Comparison of ENCODE assay signal across 8 cellular contexts in the genomic region with DNA sequence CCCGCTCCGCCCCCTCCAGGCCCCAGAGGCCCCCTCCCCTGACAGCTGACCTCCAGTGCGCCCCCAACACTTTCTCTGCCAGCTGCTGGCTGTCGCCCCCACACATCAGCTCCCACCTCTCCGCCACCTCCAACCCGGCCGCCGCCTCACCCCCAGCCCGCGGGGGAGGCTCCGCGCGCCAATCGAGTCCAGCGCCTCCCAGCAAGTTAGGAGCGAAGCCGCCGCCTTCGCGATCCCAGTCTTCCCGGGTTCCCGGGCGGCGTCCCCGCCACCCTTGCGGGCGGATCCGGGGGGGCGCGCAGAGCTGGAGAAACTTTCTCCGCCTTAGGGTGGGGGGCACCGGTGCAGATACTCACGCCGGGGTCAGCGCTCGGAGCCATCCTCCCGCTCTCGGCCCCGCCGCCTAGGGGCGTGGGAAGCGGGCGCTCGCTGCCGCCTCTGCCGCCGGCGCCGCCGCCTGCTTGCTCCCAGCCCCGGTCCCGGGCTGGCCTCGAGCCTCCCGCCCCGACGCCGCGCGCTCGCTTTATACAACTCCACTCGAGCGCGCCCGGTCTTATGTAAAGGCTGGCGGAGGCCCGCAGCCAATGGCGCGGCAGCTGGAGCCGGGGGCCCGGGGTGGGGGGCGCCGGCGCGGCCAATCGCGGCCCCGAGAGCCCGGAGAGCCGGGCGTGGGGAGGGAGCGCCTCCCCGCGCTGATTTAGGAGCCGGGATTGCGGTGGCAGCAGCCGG. TPM values are rescaled to one million over a fixed set of nuclear protein-coding genes. Genes with fewer than 3 reads are reported as not detected.
DNase-seq lines count a peak whose midpoint lies in the region; ATAC-seq and TF ChIP-seq lines count a peak whose summit lies in the region.

A gene with protein sequence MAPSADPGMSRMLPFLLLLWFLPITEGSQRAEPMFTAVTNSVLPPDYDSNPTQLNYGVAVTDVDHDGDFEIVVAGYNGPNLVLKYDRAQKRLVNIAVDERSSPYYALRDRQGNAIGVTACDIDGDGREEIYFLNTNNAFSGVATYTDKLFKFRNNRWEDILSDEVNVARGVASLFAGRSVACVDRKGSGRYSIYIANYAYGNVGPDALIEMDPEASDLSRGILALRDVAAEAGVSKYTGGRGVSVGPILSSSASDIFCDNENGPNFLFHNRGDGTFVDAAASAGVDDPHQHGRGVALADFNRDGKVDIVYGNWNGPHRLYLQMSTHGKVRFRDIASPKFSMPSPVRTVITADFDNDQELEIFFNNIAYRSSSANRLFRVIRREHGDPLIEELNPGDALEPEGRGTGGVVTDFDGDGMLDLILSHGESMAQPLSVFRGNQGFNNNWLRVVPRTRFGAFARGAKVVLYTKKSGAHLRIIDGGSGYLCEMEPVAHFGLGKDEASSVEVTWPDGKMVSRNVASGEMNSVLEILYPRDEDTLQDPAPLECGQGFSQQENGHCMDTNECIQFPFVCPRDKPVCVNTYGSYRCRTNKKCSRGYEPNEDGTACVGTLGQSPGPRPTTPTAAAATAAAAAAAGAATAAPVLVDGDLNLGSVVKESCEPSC (minus strand): TSS at position 529 of the 729 bp plus-strand sequence. CDS start 149 bp downstream, at position 380.

- TF ChIP-seq CTCF in vagina (IDR thresholded peaks at IDR 0.05) (no peak), HFFc6 (IDR thresholded peaks at IDR 0.05) (no peak)

- H3K9me3 ChIP-seq in esophagus (ENCODE audit: control insufficient read depth in 2 of 2, insufficient read depth in 1 of 2, low read depth in 1 of 2, low read length in 1 of 2) (no peaks in the 10 kb centered on the region), muscle layer of colon (ENCODE audit: low read length) (no peaks in the 10 kb centered on the region), vagina (no peaks in the 10 kb centered on the region)

- peak in 1 of 2 donors; percentile 42 for TF ChIP-seq POLR2A in vagina (IDR thresholded peaks at IDR 0.05)

- ATAC-seq in GM18870 (IDR thresholded peaks at IDR 0.05; ENCODE audit: unreplicated experiment), result no peak

- H3K9me3 Mint-ChIP-seq in HFFc6, result no peaks in the 10 kb centered on the region; the same call in 1 of the 2 replicates

- peaks cover 0 to 7% of the 10 kb centered on the region in 2 donors for H3K27me3 ChIP-seq in esophagus (ENCODE audit: control insufficient read depth in 1 of 2, insufficient read depth in 2 of 2, low read length in 2 of 2)
- H3K27me3 ChIP-seq in muscle layer of colon (ENCODE audit: control insufficient read depth in 1 of 2, insufficient read depth in 2 of 2, low read length in 2 of 2), result peaks cover 24 to 41% of the 10 kb centered on the region in 2 donors
- no peaks in the 10 kb centered on the region for H3K27me3 ChIP-seq in vagina

- no peak within 1 kb of the TSS for H3K27ac Mint-ChIP-seq in HFFc6

- no peaks in the 10 kb centered on the region for H3K4me1 Mint-ChIP-seq in HFFc6 (ENCODE audit: low read depth)

- H3K27me3 Mint-ChIP-seq in HFFc6 (ENCODE audit: insufficient read depth), result peaks cover 53% of the 10 kb centered on the region

- no peak within 1 kb of the TSS for H3K4me3 Mint-ChIP-seq in HFFc6

- no peaks in the 10 kb centered on the region for H3K36me3 Mint-ChIP-seq in HFFc6 (ENCODE audit: low read depth)

- no peak within 1 kb of the TSS for H3K9ac ChIP-seq in muscle layer of colon (ENCODE audit: low read length)

- H3K4me3 ChIP-seq in esophagus (ENCODE audit: low read depth in 1 of 2, low read length in 2 of 2) (peak within 1 kb of the TSS; percentile 25 to 32), muscle layer of colon (ENCODE audit: low read depth in 1 of 2, low read length in 2 of 2) (peak within 1 kb of the TSS; percentile 32 to 47), vagina (peak within 1 kb of the TSS; percentile 45 to 50)

- no peak within 1 kb of the TSS for H3K27ac ChIP-seq in esophagus (ENCODE audit: low read depth in 2 of 2, low read length in 1 of 2)
- H3K27ac ChIP-seq in muscle layer of colon (ENCODE audit: low read depth, low read length), result no peak within 1 kb of the TSS
- H3K27ac ChIP-seq in vagina, result no peak within 1 kb of the TSS

- 1 to 2% methylated on average over 70 to 86 of the region's 86 CpGs for WGBS in esophagus, 2 donors

- H3K36me3 ChIP-seq in esophagus (ENCODE audit: control insufficient read depth in 2 of 2, insufficient read depth in 2 of 2, low read length in 1 of 2) (no peaks in the 10 kb centered on the region), muscle layer of colon (ENCODE audit: insufficient read depth, low read length) (no peaks in the 10 kb centered on the region), vagina (no peaks in the 10 kb centered on the region)

- DNase-seq in DMS53 (lab: John Stamatoyannopoulos, UW) (peak; percentile 95), NCI-H345 (lab: John Stamatoyannopoulos, UW) (peak; percentile 68), vagina (ENCODE audit: extremely low spot score in 2 of 2) (no peak), LoVo (ENCODE audit: low spot score) (no peak), HFFc6 (no peak)

- H3K4me1 ChIP-seq in esophagus (ENCODE audit: control insufficient read depth in 2 of 2, insufficient read depth in 2 of 2, low read length in 1 of 2) (peaks cover 9 to 12% of the 10 kb centered on the region in 2 donors), muscle layer of colon (ENCODE audit: insufficient read depth, low read length) (peaks cover 7% of the 10 kb centered on the region), vagina (peaks cover 15% of the 10 kb centered on the region)

- intact Hi-C loops in vagina (cut with DNase I), result no loop called here

RNA-seq across cellular contexts. Expression of the gene that starts here (rescaled TPM):
- polyA plus RNA-seq in esophagus, result 1 to 10 TPM; 1.4 to 2.4 TPM
- total RNA-seq in vagina, result 2.5 TPM
- not detected for total RNA-seq in HFFc6 (2021; fragmentation: NEBNext Ultra II Directional; extraction: Animal tissue kit (Norgen Biotek cat#: 25700))

Comparison
In these comparisons a context has a peak if more than half of its experiments do, and no peak if none do; other contexts are left out.
1. DNase-seq: peak in DMS53 (single experiment) and NCI-H345 (single experiment); none in vagina (0 of 2), LoVo (single experiment) and HFFc6 (single experiment).
2. Peak in every context shown above with its lines, with median percentiles within 50 percentile points of each other: H3K4me3 ChIP-seq.